15 cellular contexts compared by ENCODE assay signal in the genomic region with DNA sequence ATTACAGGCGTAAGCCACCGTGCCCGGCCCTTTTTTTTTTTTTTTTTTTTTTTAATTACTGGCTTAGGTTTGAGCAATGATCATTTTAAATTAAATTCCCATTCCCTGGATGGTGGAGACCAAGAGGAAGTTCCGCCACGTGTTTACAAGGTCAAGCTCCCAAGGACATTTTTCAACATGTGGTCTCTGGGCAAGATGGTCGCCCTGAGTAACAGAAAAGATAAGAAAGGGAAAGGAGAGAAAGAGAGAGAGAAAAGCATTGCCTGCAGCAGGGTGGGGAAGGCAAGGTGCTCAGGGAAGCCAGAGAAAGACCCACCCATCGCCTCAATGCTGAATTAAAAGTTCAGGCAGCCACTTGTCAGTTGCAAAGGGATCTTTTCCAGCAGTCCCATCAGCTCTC. TPM values are rescaled to one million over a fixed set of nuclear protein-coding genes. Genes with fewer than 3 reads are reported as not detected.
DNase-seq lines count a peak whose midpoint lies in the region; ATAC-seq, FAIRE-seq and TF ChIP-seq lines count a peak whose summit lies in the region.
"Had no signal": no experiment of that assay in that cellular context is flagged by ENCODE, and none has a peak within 500 bp of the region (broad histone marks: within the 10 kb centered on the region; RNA-seq: fewer than 3 reads in every experiment).

No MANE protein-coding gene starts in this region.

- no peak overlapping the region for H3K4me2 ChIP-seq in K562 (ENCODE audit: insufficient read depth, low read length)
- peak overlapping the region; percentile 50 for H3K4me2 ChIP-seq in keratinocyte (ENCODE audit: control insufficient read depth, extremely low read depth, insufficient read depth, low read depth, low read length)
- no peak overlapping the region for H3K4me2 ChIP-seq in osteoblast (ENCODE audit: insufficient read depth, low read length)
- H3K4me2 ChIP-seq: BLaER1 treated with 17β-estradiol and CSF1 and Interleukin-3, amounts not matched to agents 10 nM and 100 nM had no signal

- H3K36me3 ChIP-seq in Panc1 (ENCODE audit: control insufficient read depth, insufficient read depth, low read length): no peaks in the 10 kb centered on the region
- H3K36me3 ChIP-seq in K562 (ENCODE audit: control insufficient read depth, insufficient read depth, low read length): no peaks in the 10 kb centered on the region
- no peaks in the 10 kb centered on the region for H3K36me3 ChIP-seq in keratinocyte (ENCODE audit: control insufficient read depth in 2 of 2, extremely low read depth in 1 of 2, insufficient read depth in 2 of 2, low read length in 2 of 2)
- no peaks in the 10 kb centered on the region for H3K36me3 ChIP-seq in suprapubic skin
- H3K36me3 ChIP-seq in osteoblast (ENCODE audit: insufficient read depth, low read length): no peaks in the 10 kb centered on the region
- H3K36me3 ChIP-seq: BLaER1 treated with 17β-estradiol and CSF1 and Interleukin-3, amounts not matched to agents 10 nM and 100 nM had no signal

- no TSS peak for BruUV-seq in Panc1 (replicated peaks; lab: Mats Ljungman, UMichigan)
- no TSS peak for BruUV-seq in K562 (replicated peaks; lab: Mats Ljungman, UMichigan)

- TF ChIP-seq POLR2A in K562 (conservative IDR thresholded peaks at IDR 0.05) (no peak), suprapubic skin (IDR thresholded peaks at IDR 0.05) (no peak)

- TF ChIP-seq EP300 in K562 (IDR thresholded peaks at IDR 0.05; ENCODE audit: low read length): no peak
- no peak for TF ChIP-seq EP300 in suprapubic skin (IDR thresholded peaks at IDR 0.05)

- CTCF ChIA-PET in Panc1 (lab: Charles Lee) (interaction anchor here (0.7 kb wide), 1 partner anchor 129 kb away, joined by 6 read pairs; no protein-coding TSS in a partner anchor), K562 (lab: Yijun Ruan, JAX; ENCODE audit: low intra/inter-chr PET ratio) (no interaction called here)

- in situ Hi-C loops in Panc1 (cut with HindIII; ENCODE audit: low pct_unique_long_range_greater_than_20kb, low sequenced_read_pairs): no loop called here
- in situ Hi-C loops in K562 (cut with MboI): no loop called here

- POLR2A ChIA-PET in Panc1 (lab: Charles Lee): no interaction called here
- POLR2A ChIA-PET in K562 (lab: Yijun Ruan, JAX): interaction anchor here (0.5 to 1.6 kb wide), 2 partner anchors 14 to 436 kb away, joined by 3 read pairs; partner anchors contain the start of gene DNAJB12

- no peaks in the 10 kb centered on the region for H3K27me3 ChIP-seq in Panc1 (ENCODE audit: control insufficient read depth, insufficient read depth, low read length)
- H3K27me3 ChIP-seq in K562 (ENCODE audit: control insufficient read depth in 2 of 2, insufficient read depth in 2 of 2, low read length in 2 of 2): peaks cover 0 to under 1% of the 10 kb centered on the region in 2 experiments; a peak in 2 of 5 replicates
- no peaks in the 10 kb centered on the region for H3K27me3 ChIP-seq in keratinocyte (ENCODE audit: control insufficient read depth, extremely low read depth, insufficient read depth, low read length)
- no peaks in the 10 kb centered on the region for H3K27me3 ChIP-seq in suprapubic skin
- H3K27me3 ChIP-seq in osteoblast (ENCODE audit: insufficient read depth, low read length): peaks cover 15% of the 10 kb centered on the region
- H3K27me3 ChIP-seq: BLaER1 treated with 17β-estradiol and CSF1 and Interleukin-3, amounts not matched to agents 10 nM and 100 nM had no signal

- H3K27ac ChIP-seq in Panc1 (ENCODE audit: low read length) (peak overlapping the region; percentile 80), K562 (ENCODE audit: extremely low read depth, low read depth, low read length) (no peak overlapping the region), keratinocyte (ENCODE audit: control insufficient read depth, insufficient read depth, low read length) (peak overlapping the region; percentile 83), suprapubic skin (peak overlapping the region; percentile 47), osteoblast (ENCODE audit: low read depth, low read length) (no peak overlapping the region)
- H3K27ac ChIP-seq: BLaER1 treated with 17β-estradiol and CSF1 and Interleukin-3, amounts not matched to agents 10 nM and 100 nM had no signal

- no peak overlapping the region for H3K4me3 ChIP-seq in Panc1 (ENCODE audit: low read depth in 2 of 2, low read length in 2 of 2)
- no peak overlapping the region for H3K4me3 ChIP-seq in K562
- H3K4me3 ChIP-seq in keratinocyte (ENCODE audit: control insufficient read depth in 2 of 3, extremely low read depth in 1 of 3, insufficient read depth in 2 of 3, low read depth in 1 of 3, low read length in 3 of 3): peak overlapping the region in 1 of 3 experiments; percentile 2
- H3K4me3 ChIP-seq in suprapubic skin: no peak overlapping the region
- H3K4me3 ChIP-seq in osteoblast (ENCODE audit: insufficient read depth, low read length): no peak overlapping the region
- H3K4me3 ChIP-seq: BLaER1 treated with 17β-estradiol and CSF1 and Interleukin-3, amounts not matched to agents 10 nM and 100 nM had no signal

- TF ChIP-seq CTCF in Panc1 (IDR thresholded peaks at IDR 0.05) (no peak), K562 (IDR thresholded peaks at IDR 0.05 in 2 of 3, conservative IDR thresholded peaks at IDR 0.05 in 1 of 3; ENCODE audit: insufficient read depth in 2 of 3, low read depth in 1 of 3, low read length in 3 of 3) (no peak), keratinocyte (optimal IDR thresholded peaks at IDR 0.05 in 1 of 3, IDR thresholded peaks at IDR 0.05 in 1 of 3, conservative IDR thresholded peaks at IDR 0.05 in 1 of 3; ENCODE audit: extremely low read depth in 1 of 3, insufficient read depth in 2 of 3, low read length in 3 of 3) (no peak), suprapubic skin (IDR thresholded peaks at IDR 0.05) (no peak), osteoblast (IDR thresholded peaks at IDR 0.05; ENCODE audit: extremely low read depth, low read depth, low read length) (no peak)

- DNase-seq in Panc1 (ENCODE audit: low read depth, low spot score) (no peak), K562 (ENCODE audit: extremely low read depth in 1 of 4, low spot score in 3 of 4) (no peak), keratinocyte (ENCODE audit: low read depth, low spot score) (no peak), suprapubic skin (ENCODE audit: low spot score in 2 of 2) (no peak), OCI-M2 (lab: John Stamatoyannopoulos, UW; ENCODE audit: unreplicated experiment) (no peak), activated T-cell treated with anti-CD3 and anti-CD28 coated beads for 4 hours (no peak), osteoblast (ENCODE audit: insufficient read length, low spot score, missing footprints) (no peak)
- DNase-seq: Calu3; CD8-positive, alpha-beta T cell; DMS79 treated with DMSO at 0.1 percent for 48 hours; GF-D8; H9 had no signal

- no peak for FAIRE-seq in K562 (lab: Jason Lieb, UNC)
- FAIRE-seq in keratinocyte (lab: Jason Lieb, UNC): no peak
- FAIRE-seq: H1 had no signal

- dilution Hi-C loops in keratinocyte (cut with MboI; ENCODE audit: extremely low pct_ligation_motif_present, low sequenced_read_pairs): no loop called here

- TF ChIP-seq RAD21 in K562 (CRISPR knock-in tag; conservative IDR thresholded peaks at IDR 0.05 in 1 of 2, IDR thresholded peaks at IDR 0.05 in 1 of 2): no peak

- intact Hi-C loops in Panc1 (cut with micrococcal nuclease; ENCODE audit: unreplicated experiment) (loop anchor here (5.0 kb wide), 1 partner anchor 53 kb away; no protein-coding TSS in a partner anchor), K562 (cut with micrococcal nuclease) (no loop called here)

- H3K9me3 ChIP-seq in Panc1 (ENCODE audit: control insufficient read depth, insufficient read depth, low read depth, low read length): no peaks in the 10 kb centered on the region
- H3K9me3 ChIP-seq in K562 (replicated peaks; ENCODE audit: control insufficient read depth, insufficient read depth, low read depth, low read length): peaks cover 2% of the 10 kb centered on the region; the same call in 1 of the 2 replicates
- no peaks in the 10 kb centered on the region for H3K9me3 ChIP-seq in keratinocyte (ENCODE audit: control insufficient read depth, low read depth, low read length)
- no peaks in the 10 kb centered on the region for H3K9me3 ChIP-seq in suprapubic skin
- no peaks in the 10 kb centered on the region for H3K9me3 ChIP-seq in osteoblast (ENCODE audit: low read depth, low read length)

- 64% methylated on average over 7 of the region's 7 CpGs for WGBS in K562 (ENCODE audit: insufficient coverage, low coverage, missing lambda C conversion rate)
- WGBS in suprapubic skin: 49% methylated on average over 7 of the region's 7 CpGs

- H3K4me1 ChIP-seq in Panc1 (ENCODE audit: control insufficient read depth, insufficient read depth, low read length) (peaks cover 28% of the 10 kb centered on the region), K562 (replicated peaks in 1 of 2; ENCODE audit: control insufficient read depth in 2 of 2, insufficient read depth in 2 of 2, low read length in 2 of 2) (peaks cover 16 to 29% of the 10 kb centered on the region in 2 experiments), keratinocyte (ENCODE audit: control insufficient read depth, extremely low read depth, insufficient read depth, low read length) (peaks cover 42% of the 10 kb centered on the region), suprapubic skin (peaks cover 38% of the 10 kb centered on the region), osteoblast (ENCODE audit: insufficient read depth, low read length) (peaks cover 15% of the 10 kb centered on the region)

- H4K20me1 ChIP-seq in K562 (replicated peaks; ENCODE audit: control insufficient read depth, insufficient read depth, low read length) (no peaks in the 10 kb centered on the region), keratinocyte (ENCODE audit: control insufficient read depth, extremely low read depth, insufficient read depth, low read length) (no peaks in the 10 kb centered on the region), osteoblast (ENCODE audit: insufficient read depth, low read length) (no peaks in the 10 kb centered on the region)
- H4K20me1 ChIP-seq: BLaER1 treated with 17β-estradiol and CSF1 and Interleukin-3, amounts not matched to agents 10 nM and 100 nM had no signal

- H3K79me2 ChIP-seq in K562 (ENCODE audit: control insufficient read depth, insufficient read depth, low read length): no peaks in the 10 kb centered on the region
- H3K79me2 ChIP-seq in keratinocyte (ENCODE audit: control insufficient read depth, insufficient read depth, low read length): no peaks in the 10 kb centered on the region
- H3K79me2 ChIP-seq in osteoblast (ENCODE audit: insufficient read depth, low read length): no peaks in the 10 kb centered on the region

- H3K9ac ChIP-seq in K562 (ENCODE audit: insufficient read depth in 1 of 2, low read depth in 2 of 2, low read length in 2 of 2): no peak overlapping the region
- peak overlapping the region; percentile 39 for H3K9ac ChIP-seq in keratinocyte (ENCODE audit: control insufficient read depth, extremely low read depth, insufficient read depth, low read length)
- H3K9ac ChIP-seq: BLaER1 treated with 17β-estradiol and CSF1 and Interleukin-3, amounts not matched to agents 10 nM and 100 nM had no signal

- no peaks in the 10 kb centered on the region for H3K9me1 ChIP-seq in K562 (ENCODE audit: control insufficient read depth, insufficient read depth, low read length)
- H3K9me1 ChIP-seq in keratinocyte (ENCODE audit: control insufficient read depth, extremely low read depth, insufficient read depth, low read length): no peaks in the 10 kb centered on the region

- peak overlapping the region; percentile 81 for H2AFZ ChIP-seq in K562 (ENCODE audit: low read depth, low read length)
- peak overlapping the region; percentile 90 for H2AFZ ChIP-seq in keratinocyte (ENCODE audit: control insufficient read depth, low read length)
- H2AFZ ChIP-seq in osteoblast (ENCODE audit: low read length): no peak overlapping the region

- ATAC-seq in Panc1: no peak
- no peak for ATAC-seq in K562
- ATAC-seq: CD8-positive, alpha-beta T cell had no signal

RNA-seq across cellular contexts. Expression of gene CHST3, which starts 45.2 kb away (rescaled TPM):
- total RNA-seq in Panc1 (2021; ENCODE audit: unreplicated experiment): 44.6 TPM
- 27.9 TPM for polyA plus RNA-seq in Panc1 (2012; ENCODE audit: insufficient read length)
- total RNA-seq in K562 (2011; cell fraction: chromatin; rRNA removed; ENCODE audit: low replicate concordance): 0.11 and 0.12 TPM in 2 replicates
- 0.13 and 0.17 TPM in 2 replicates for total RNA-seq in K562 (2011; cell fraction: nucleolus; rRNA removed)
- 0.15 TPM in 2 replicates for total RNA-seq in K562 (2011; cell fraction: nucleoplasm; rRNA removed)
- total RNA-seq in K562 (2014; rRNA removed): 0.23 and 0.33 TPM in 2 replicates
- 0.13 and 0.15 TPM in 2 replicates for total RNA-seq in K562 (2014; rRNA removed; fragmentation: Illumina TruSeq; extraction: Trizol)
- 1.3 TPM in 2 replicates for total RNA-seq in K562 (2015; rRNA removed; fragmentation: Illumina TruSeq; extraction: Trizol)
- total RNA-seq in K562 (2021): 0.38 and 0.42 TPM in 2 replicates
- 0.06 and 0.18 TPM in 2 replicates for polyA plus RNA-seq in K562 (2011; rRNA removed)
- 0.01 and 0.13 TPM in 2 replicates for polyA plus RNA-seq in K562 (2011; cell fraction: cytosol; rRNA removed)
- 0.04 and 0.20 TPM in 2 replicates for polyA plus RNA-seq in K562 (2011; cell fraction: nucleus; rRNA removed)
- 0.43 and 0.76 TPM in 2 replicates for polyA plus RNA-seq in K562 (2012)
- polyA plus RNA-seq in K562 (2014; fragmentation: Illumina TruSeq; extraction: Trizol): 0.17 and 0.18 TPM in 2 replicates
- polyA plus RNA-seq in K562 (2014; fragmentation: Nextera tagmentation; extraction: Ambion mirVana): under 1 TPM; 0.01 to 0.04 TPM
- polyA plus RNA-seq in K562 (2014; rRNA removed): 0.07 and 0.34 TPM in 2 replicates
- 0.04 and 0.51 TPM in 2 replicates for polyA minus RNA-seq in K562 (2011; rRNA and poly(A)+ RNA removed)
- polyA minus RNA-seq in K562 (2011; cell fraction: cytosol; rRNA and poly(A)+ RNA removed): 0.10 and 0.55 TPM in 2 replicates
- polyA minus RNA-seq in K562 (2011; cell fraction: nucleus; rRNA and poly(A)+ RNA removed): 0.13 and 0.78 TPM in 2 replicates
- polyA plus RNA-seq in keratinocyte: 12.0 to 12.4 TPM (median 12.3 TPM) in 3 replicates
- 3.6 TPM for polyA plus RNA-seq in keratinocyte (2011; ENCODE audit: low read depth)
- 7.5 and 7.8 TPM in 2 replicates for polyA plus RNA-seq in keratinocyte (2011; cell fraction: cytosol; rRNA removed)
- polyA plus RNA-seq in keratinocyte (2011; cell fraction: nucleus; rRNA removed): 29.9 and 32.6 TPM in 2 replicates
- polyA plus RNA-seq in keratinocyte (2012; ENCODE audit: low replicate concordance): 5.8 and 14.6 TPM in 2 replicates
- 17.8 to 29.2 TPM (median 23.1 TPM) in 3 replicates for polyA minus RNA-seq in keratinocyte
- 13.4 TPM for polyA minus RNA-seq in keratinocyte (2011; cell fraction: cytosol; rRNA and poly(A)+ RNA removed)
- 34.8 and 43.4 TPM in 2 replicates for polyA minus RNA-seq in keratinocyte (2011; cell fraction: nucleus; rRNA and poly(A)+ RNA removed)
- 10 to 100 TPM; 17.9 to 29.3 (median 23.2) TPM for total RNA-seq in suprapubic skin
- total RNA-seq in osteoblast: 39.5 and 43.1 TPM in 2 replicates
- total RNA-seq: B cell; CD8-positive, alpha-beta T cell had no signal

Comparison
In these comparisons a context has a peak if more than half of its experiments do, and no peak if none do; other contexts are left out.
1. H3K27ac ChIP-seq: peak in Panc1 (single experiment), keratinocyte (single experiment) and suprapubic skin (single experiment); none in K562 (single experiment) and osteoblast (single experiment).
2. RNA of gene CHST3, which starts 45.2 kb away (total RNA-seq): 44.6 TPM in Panc1 (single experiment), 39.5 to 43.1 TPM in osteoblast and 17.9 to 29.3 TPM in suprapubic skin; 0.11 to 1.3 TPM in K562; every median in the first group is over 4 times any median in the second.